8 cellular contexts compared by ENCODE assay signal in the genomic region with DNA sequence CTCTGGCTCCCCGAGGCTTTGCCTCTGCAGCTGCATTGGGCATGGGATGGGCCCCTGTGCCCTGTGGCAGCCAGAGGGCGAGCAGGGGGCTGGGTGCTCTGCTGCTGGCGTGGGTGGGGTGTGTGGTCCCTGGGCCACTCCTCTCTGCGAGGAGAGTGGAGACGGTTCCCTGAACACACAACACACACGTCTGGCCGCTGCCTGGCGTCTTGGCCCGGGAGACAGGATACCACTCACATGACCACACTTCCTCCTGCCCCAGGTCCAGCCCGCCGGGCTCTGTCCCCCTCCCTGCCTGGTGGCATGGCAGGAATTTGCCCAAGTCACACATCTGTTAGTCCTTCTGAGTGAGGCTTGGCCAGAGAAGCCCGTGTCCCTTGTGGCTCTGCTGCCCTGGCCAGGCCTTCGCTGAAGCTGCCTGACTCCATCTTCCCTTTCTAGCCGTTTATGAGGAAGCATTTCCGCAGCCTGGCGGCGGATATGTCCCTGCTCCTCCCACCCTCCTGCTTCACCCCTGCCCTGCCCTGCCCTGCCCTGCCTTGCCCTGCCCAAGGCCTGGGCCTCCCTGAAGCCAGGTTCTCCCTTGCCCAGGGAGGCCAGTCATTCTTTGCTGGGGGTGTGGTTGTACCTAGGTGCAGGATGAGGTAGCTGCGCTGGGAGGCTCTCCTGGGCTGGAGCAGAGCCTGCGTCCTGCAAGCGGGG. TPM values are rescaled to one million over a fixed set of nuclear protein-coding genes. Genes with fewer than 3 reads are reported as not detected.
DNase-seq lines count a peak whose midpoint lies in the region; ATAC-seq and TF ChIP-seq lines count a peak whose summit lies in the region.

No MANE protein-coding gene starts in this region.

- peak overlapping the region; percentile 84 to 95 for H3K27ac ChIP-seq in lung (ENCODE audit: low read depth in 1 of 2, low read length in 1 of 2)
- peak overlapping the region; percentile 30 for H3K27ac ChIP-seq in temporal lobe (ENCODE audit: low read depth, low read length)

- H3K4me3 ChIP-seq in BJ (ENCODE audit: low read depth, low read length) (peak overlapping the region; percentile 89), lung (peak overlapping the region; percentile 95)

- peaks cover 14 to 41% of the 10 kb centered on the region in 2 donors for H3K4me1 ChIP-seq in lung (ENCODE audit: control insufficient read depth in 2 of 2, insufficient read depth in 2 of 2, low read length in 2 of 2)

- POLR2A ChIA-PET in BJ (lab: Charles Lee), result no interaction called here

- WGBS in lung, 2 donors, result 15 to 23% methylated on average over 18 to 20 of the region's 20 CpGs

- H3K36me3 ChIP-seq in BJ (ENCODE audit: control insufficient read depth, insufficient read depth, low read length) (peaks cover 19% of the 10 kb centered on the region), lung (ENCODE audit: control insufficient read depth in 2 of 2, insufficient read depth in 2 of 2, low read length in 2 of 2) (peaks cover 3 to 34% of the 10 kb centered on the region in 2 donors)

- no peaks in the 10 kb centered on the region for H3K27me3 Mint-ChIP-seq in dendritic cell treated with granulocyte-macrophage colony-stimulating factor and Interleukin-4, amounts not matched to agents 40 ng/mL and 50 ng/mL, for 4 days

- peak overlapping the region; percentile 95 for H3K4me3 Mint-ChIP-seq in dendritic cell treated with granulocyte-macrophage colony-stimulating factor and Interleukin-4, amounts not matched to agents 40 ng/mL and 50 ng/mL, for 4 days

- intact Hi-C loops in dendritic cell treated with granulocyte-macrophage colony-stimulating factor and Interleukin-4, amounts not matched to agents 40 ng/mL and 50 ng/mL, for 4 days (cut with micrococcal nuclease), result loop anchor here (10.0 kb wide), 3 partner anchors 590 to 1960 kb away; partner anchors contain the start of genes SDHAF3, SLC25A13, TMEM130 and TRRAP

- ATAC-seq in lung (ENCODE audit: insufficient read depth, low FRiP score) (peak; percentile 22), GM21717 (IDR thresholded peaks at IDR 0.05; ENCODE audit: unreplicated experiment) (no peak), HG03571 (IDR thresholded peaks at IDR 0.05; ENCODE audit: unreplicated experiment) (no peak)

- peaks cover 67% of the 10 kb centered on the region for H3K4me1 Mint-ChIP-seq in dendritic cell treated with granulocyte-macrophage colony-stimulating factor and Interleukin-4, amounts not matched to agents 40 ng/mL and 50 ng/mL, for 4 days (ENCODE audit: low read depth)

- H3K9me3 Mint-ChIP-seq in dendritic cell treated with granulocyte-macrophage colony-stimulating factor and Interleukin-4, amounts not matched to agents 40 ng/mL and 50 ng/mL, for 4 days, result no peaks in the 10 kb centered on the region

- H3K27me3 ChIP-seq in BJ (ENCODE audit: control insufficient read depth, insufficient read depth, low read length), result no peaks in the 10 kb centered on the region
- H3K27me3 ChIP-seq in lung (ENCODE audit: control insufficient read depth, insufficient read depth), result no peaks in the 10 kb centered on the region

- peak overlapping the region; percentile 97 for H3K27ac Mint-ChIP-seq in dendritic cell treated with granulocyte-macrophage colony-stimulating factor and Interleukin-4, amounts not matched to agents 40 ng/mL and 50 ng/mL, for 4 days

- DNase-seq in BJ (ENCODE audit: low read depth) (peak; percentile 79), M059J (ENCODE audit: low read depth) (peak; percentile 81), lung (ENCODE audit: low spot score) (peak; percentile 87)
- no peak for DNase-seq in activated CD4-positive, alpha-beta T cell treated with anti-CD3 and anti-CD28 coated beads, Interleukin-2, amount 50 U/mL, for 1 hour

- no peaks in the 10 kb centered on the region for H3K9me3 ChIP-seq in lung (ENCODE audit: control insufficient read depth in 2 of 2, insufficient read depth in 1 of 2, low read length in 1 of 2)

- CTCF ChIA-PET in BJ (lab: Yijun Ruan, JAX), result interaction anchor here (1.1 to 3.7 kb wide), 2 partner anchors 10 to 11 kb away, joined by 3 to 18 read pairs; no protein-coding TSS in a partner anchor

- TF ChIP-seq CTCF in BJ (IDR thresholded peaks at IDR 0.05; ENCODE audit: insufficient read depth, low read depth, low read length) (0 out of 2 replicates have a peak, but pooled peaks have one; percentile 8), lung (IDR thresholded peaks at IDR 0.05; ENCODE audit: control extremely low read depth, extremely low read depth) (no peak)

- peaks cover 77% of the 10 kb centered on the region for H3K36me3 Mint-ChIP-seq in dendritic cell treated with granulocyte-macrophage colony-stimulating factor and Interleukin-4, amounts not matched to agents 40 ng/mL and 50 ng/mL, for 4 days (ENCODE audit: low read depth)

RNA-seq across cellular contexts. Expression of gene BRI3, which starts 3.0 kb away (rescaled TPM):
- 150 and 163 TPM in 2 replicates for polyA plus RNA-seq in BJ (2011; rRNA removed)
- 75.0 and 93.9 TPM in 2 replicates for polyA minus RNA-seq in BJ (2011; rRNA and poly(A)+ RNA removed)
- total RNA-seq in M059J (2014; rRNA removed; shearing (Covaris generic)), result 31.6 and 37.5 TPM in 2 replicates
- total RNA-seq in lung, result 100 to 1,000 TPM in 1 of 2 donors, 10 to 100 TPM in 1; 99.7 to 441 TPM
- 100 to 1,000 TPM; 437 to 615 TPM for polyA plus RNA-seq in lung
- total RNA-seq in temporal lobe, result 10.3 TPM

RNA-seq across cellular contexts. Expression of gene TECPR1, which starts 32.5 kb away (rescaled TPM):
- polyA plus RNA-seq in BJ (2011; rRNA removed), result 2.7 and 2.8 TPM in 2 replicates
- 3.1 and 3.9 TPM in 2 replicates for polyA minus RNA-seq in BJ (2011; rRNA and poly(A)+ RNA removed)
- 16.8 and 23.1 TPM in 2 replicates for total RNA-seq in M059J (2014; rRNA removed; shearing (Covaris generic))
- total RNA-seq in lung, result 10 to 100 TPM; 27.6 to 73.6 TPM
- polyA plus RNA-seq in lung, result 10 to 100 TPM; 16.7 to 36.1 TPM
- 30.2 TPM for total RNA-seq in temporal lobe
